27 cellular contexts compared by ENCODE assay signal in the genomic region with DNA sequence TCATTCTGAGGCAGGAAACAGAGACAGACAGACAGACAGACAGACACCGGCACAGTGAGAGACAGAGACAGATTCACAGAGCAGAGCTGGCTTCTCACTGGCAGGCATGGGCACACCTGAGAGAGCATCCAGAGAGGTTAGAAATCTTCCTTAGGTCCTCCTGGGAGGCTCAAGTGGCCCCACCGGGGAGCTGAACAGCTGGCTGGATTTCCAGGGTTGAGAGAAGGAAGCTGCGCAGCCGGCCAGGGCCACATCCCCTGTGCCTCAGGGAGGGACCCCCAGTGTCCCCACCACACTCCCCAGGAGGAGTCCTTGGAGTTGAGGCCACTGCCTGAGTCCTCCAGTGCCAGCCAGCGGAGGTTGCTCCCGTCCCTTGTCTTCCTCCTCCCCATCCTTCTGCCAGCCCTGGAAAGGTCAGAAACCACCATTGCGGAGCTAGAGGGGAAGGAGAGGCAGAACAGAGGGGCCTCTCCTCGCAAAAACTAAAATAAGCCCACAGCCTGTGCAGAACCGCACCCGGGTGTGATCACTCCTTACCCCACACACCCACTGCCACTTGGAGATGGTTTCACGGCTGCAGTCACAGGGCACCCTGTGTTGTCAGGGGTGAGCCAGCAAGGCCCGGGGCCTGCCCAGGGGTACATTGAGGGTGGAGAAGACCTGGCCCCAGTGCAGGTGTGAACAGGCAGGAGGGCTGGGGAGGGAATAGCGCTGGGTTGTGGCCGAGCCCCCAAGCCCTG. TPM values are rescaled to one million over a fixed set of nuclear protein-coding genes. Genes with fewer than 3 reads are reported as not detected.
DNase-seq lines count a peak whose midpoint lies in the region; ATAC-seq, FAIRE-seq and TF ChIP-seq lines count a peak whose summit lies in the region.
"Had no signal": no experiment of that assay in that cellular context is flagged by ENCODE, and none has a peak within 500 bp of the region (broad histone marks: within the 10 kb centered on the region; RNA-seq: fewer than 3 reads in every experiment).

No MANE protein-coding gene starts in this region.

- TF ChIP-seq RAD21 in GM12878 (IDR thresholded peaks at IDR 0.05; ENCODE audit: insufficient read depth, low read depth, low read length) = no peak

- no peak overlapping the region for H2AFZ ChIP-seq in GM12878 (ENCODE audit: control insufficient read depth, low read depth, low read length)
- H2AFZ ChIP-seq: GM23248 had no signal

- RAD21 ChIA-PET in GM12878 (lab: Charles Lee; ENCODE audit: unreplicated experiment) = interaction anchor here (0.6 to 2.1 kb wide), 4 partner anchors 9 to 221 kb away, joined by 3 to 7 read pairs (median 4); no protein-coding TSS in a partner anchor

- in situ Hi-C loops in GM12878 (cut with MboI) = no loop called here

- H3K4me2 ChIP-seq in GM12878 (ENCODE audit: control insufficient read depth, insufficient read depth) = no peak overlapping the region
- H3K4me2 ChIP-seq: BLaER1, KMS-11 had no signal

- H3K4me1 ChIP-seq in GM12878 (ENCODE audit: control insufficient read depth, insufficient read depth, low read length) = peaks cover 5% of the 10 kb centered on the region
- H3K4me1 ChIP-seq: HAP-1 had no signal

- no peak overlapping the region for H3K27ac ChIP-seq in GM12878 (ENCODE audit: control insufficient read depth, insufficient read depth)
- H3K27ac ChIP-seq: BLaER1, GM23248, KMS-11 had no signal

- H3K9ac ChIP-seq in GM12878 (ENCODE audit: control insufficient read depth, insufficient read depth, low read length) = no peak overlapping the region
- H3K9ac ChIP-seq: BLaER1, GM23248, KMS-11 had no signal

- CTCF ChIA-PET in GM12878 (lab: Yijun Ruan, JAX) = interaction anchor here (1.2 kb wide), 1 partner anchor 148 kb away, joined by 3 read pairs; no protein-coding TSS in a partner anchor

- no peaks in the 10 kb centered on the region for H3K9me3 ChIP-seq in GM12878 (replicated peaks; ENCODE audit: control insufficient read depth, insufficient read depth, low read length)
- H3K9me3 ChIP-seq: BLaER1, HAP-1 had no signal

- intact Hi-C loops in GM12878 (cut with micrococcal nuclease; ENCODE audit: unreplicated experiment) (no loop called here), posterior vena cava (cut with DNase I) (no loop called here)

- FAIRE-seq in GM12878 (lab: Jason Lieb, UNC) = no peak

- H3K79me2 ChIP-seq in GM12878 (ENCODE audit: control insufficient read depth, insufficient read depth, low read length) = no peaks in the 10 kb centered on the region

- peak; percentile 10 to 11 for DNase-seq in activated T-cell treated with anti-CD3 and anti-CD28 coated beads, Interleukin-2, amount 50 U/mL, for 48 hours
- DNase-seq in activated T-cell treated with anti-CD3 and anti-CD28 coated beads, Interleukin-2, amount 50 U/mL, for 4 hours = no peak
- DNase-seq in GM12878 (ENCODE audit: low read depth, low spot score) (no peak), posterior vena cava (ENCODE audit: low spot score) (peak; percentile 62), NCI-H1436 treated with DMSO at 0.1 percent for 48 hours (lab: John Stamatoyannopoulos, UW) (no peak), NCI-H446 (lab: John Stamatoyannopoulos, UW) (no peak)
- DNase-seq: CD4-positive, alpha-beta T cell; COR-L47; DMS 273 treated with DMSO at 0.1 percent for 48 hours; DMS79 treated with DMSO at 0.1 percent for 48 hours; GM23248; IMR-90; MV-4-11; NCI-H1105 treated with DMSO at 0.1 percent for 48 hours; NCI-H1694 treated with DMSO at 0.1 percent for 48 hours; NCI-H2081 treated with DMSO at 0.1 percent for 48 hours; NCI-H774; NK-92 treated with Interleukin-12 subunit alpha and Interleukin-12 subunit beta, amount 100 ng/mL, for 24 hours had no signal

- no peak for ATAC-seq in activated T-cell treated with anti-CD3 and anti-CD28 coated beads, Interleukin-2, amount 50 U/mL, for 4 hours
- ATAC-seq in GM12878 (0 out of 3 replicates have a peak, but pooled peaks have one; percentile 14), GM19351 (IDR thresholded peaks at IDR 0.05; ENCODE audit: unreplicated experiment) (no peak)
- ATAC-seq: Panc1, SK-N-SH treated with all-trans-retinoic acid at 6 μM for 48 hours had no signal

- TF ChIP-seq CTCF in GM12878 (IDR thresholded peaks at IDR 0.05 in 2 of 3, conservative IDR thresholded peaks at IDR 0.05 in 1 of 3; ENCODE audit: control insufficient read depth in 2 of 3, extremely low read depth in 1 of 3, insufficient read depth in 1 of 3, low read depth in 3 of 3, low read length in 3 of 3) = no peak

- H3K36me3 ChIP-seq in GM12878 (ENCODE audit: control insufficient read depth in 2 of 2, insufficient read depth in 2 of 2, low read length in 1 of 2) = no peaks in the 10 kb centered on the region
- H3K36me3 ChIP-seq: BLaER1, HAP-1 had no signal

- 0 out of 4 replicates have a peak, but pooled peaks cover 0 to 2% of the 10 kb centered on the region in 2 experiments for H3K27me3 ChIP-seq in GM12878 (replicated peaks in 1 of 2; ENCODE audit: control insufficient read depth in 2 of 2, insufficient read depth in 2 of 2, low read length in 1 of 2)
- H3K27me3 ChIP-seq: BLaER1 had no signal

- no peaks in the 10 kb centered on the region for H3K9me3 Mint-ChIP-seq in activated T-cell treated with anti-CD3 and anti-CD28 coated beads, Interleukin-2, amount 50 U/mL, for 4 hours
- H3K9me3 Mint-ChIP-seq: CD4-positive, alpha-beta T cell had no signal

- no peak for TF ChIP-seq EP300 in GM12878 (IDR thresholded peaks at IDR 0.05; ENCODE audit: borderline replicate concordance in 1 of 2, control insufficient read depth in 1 of 2, low read depth in 2 of 2, low read length in 2 of 2)

- no peaks in the 10 kb centered on the region for H3K36me3 Mint-ChIP-seq in activated T-cell treated with anti-CD3 and anti-CD28 coated beads, Interleukin-2, amount 50 U/mL, for 4 hours (ENCODE audit: insufficient read depth)

- H4K20me1 ChIP-seq in GM12878 (ENCODE audit: control insufficient read depth, insufficient read depth) = no peaks in the 10 kb centered on the region
- H4K20me1 ChIP-seq: BLaER1 had no signal

- H3K4me3 Mint-ChIP-seq in activated T-cell treated with anti-CD3 and anti-CD28 coated beads, Interleukin-2, amount 50 U/mL, for 4 hours = no peak overlapping the region
- H3K4me3 Mint-ChIP-seq: CD4-positive, alpha-beta T cell had no signal

- H3K4me1 Mint-ChIP-seq in activated T-cell treated with anti-CD3 and anti-CD28 coated beads, Interleukin-2, amount 50 U/mL, for 4 hours (ENCODE audit: low read depth) = peaks cover 9% of the 10 kb centered on the region

- BruUV-seq in GM12878 (replicated peaks; lab: Mats Ljungman, UMichigan) = no TSS peak

- POLR2A ChIA-PET in GM12878 (lab: Charles Lee) = no interaction called here

- H3K4me3 ChIP-seq in GM12878 = no peak overlapping the region
- H3K4me3 ChIP-seq: BLaER1, GM23248, HAP-1 had no signal

- SMC1A ChIA-PET in GM12878 (lab: Charles Lee; ENCODE audit: uncharacterized antibody, unreplicated experiment) = interaction anchor here (1.1 to 1.7 kb wide), 3 partner anchors 14 to 57 kb away, joined by 3 to 6 read pairs (median 5); no protein-coding TSS in a partner anchor

- no peak for TF ChIP-seq POLR2A in GM12878 (IDR thresholded peaks at IDR 0.05; ENCODE audit: low read depth, low read length)

- peaks cover 12% of the 10 kb centered on the region for H3K27me3 Mint-ChIP-seq in activated T-cell treated with anti-CD3 and anti-CD28 coated beads, Interleukin-2, amount 50 U/mL, for 4 hours (ENCODE audit: low read depth)

- WGBS in GM12878 (ENCODE audit: insufficient coverage, insufficient replicate concordance, low lambda C conversion rate, missing lambda C conversion rate) = 49% methylated on average over 14 of the region's 14 CpGs

RNA-seq across cellular contexts. Expression of gene FFAR3, which starts 4.2 kb away (rescaled TPM):
- total RNA-seq in activated T-cell treated with anti-CD3 and anti-CD28 coated beads, Interleukin-2, amount 50 U/mL, for 4 hours = under 1 TPM; 0.30 to 0.91 (median 0.61) TPM
- 0.42 and 0.44 TPM in 2 replicates for total RNA-seq in GM12878 (2013; cell fraction: nucleolus; rRNA removed)
- total RNA-seq in GM12878 (2014; rRNA removed) (not detected in 2 replicates), GM12878 (2014; rRNA removed; fragmentation: Illumina TruSeq; extraction: Trizol) (not detected in 2 replicates), GM12878 (2021) (0.18 TPM in 1 of 2 replicates, not detected in the other), posterior vena cava (under 1 TPM in 1 of 2 donors, not detected in 1; 0.14 TPM)
- polyA plus RNA-seq in GM12878 (2011; ENCODE audit: low read depth) = not detected
- polyA plus RNA-seq in GM12878 (2011; rRNA removed) (not detected in 2 replicates), GM12878 (2014; fragmentation: Illumina TruSeq; extraction: Trizol) (0.15 TPM in 1 of 2 replicates, not detected in the other), GM12878 (2014; fragmentation: Nextera tagmentation; extraction: Ambion mirVana) (not detected), GM12878 (2014; rRNA removed) (not detected in 2 replicates), GM12878 (2016; fragmentation: Nextera tagmentation; extraction: Ambion mirVana) (not detected)
- not detected in 2 replicates for polyA plus RNA-seq in GM12878 (2011; cell fraction: cytosol; rRNA removed)
- polyA plus RNA-seq in GM12878 (2011; cell fraction: nucleus; rRNA removed) = 0.12 and 0.36 TPM in 2 replicates
- 0.15 TPM in 1 of 2 replicates, not detected in the other for polyA plus RNA-seq in GM12878 (2012)
- not detected in 2 replicates for polyA minus RNA-seq in GM12878 (2011; rRNA and poly(A)+ RNA removed)
- polyA minus RNA-seq in GM12878 (2011; cell fraction: cytosol; rRNA and poly(A)+ RNA removed) = not detected in 2 replicates
- not detected in 2 replicates for polyA minus RNA-seq in GM12878 (2011; cell fraction: nucleus; rRNA and poly(A)+ RNA removed)
- total RNA-seq: CD4-positive, alpha-beta T cell; GM23248; IMR-90; NCI-H460 had no signal
- polyA plus RNA-seq: GM23248, IMR-90 had no signal

RNA-seq across cellular contexts. Expression of gene GPR42, which starts 8.4 kb away (rescaled TPM):
- total RNA-seq in activated T-cell treated with anti-CD3 and anti-CD28 coated beads, Interleukin-2, amount 50 U/mL, for 4 hours = under 1 TPM in 2 of 3 donors, not detected in 1; 0.21 to 0.25 TPM
- not detected in 2 replicates for total RNA-seq in GM12878 (2013; cell fraction: nucleolus; rRNA removed)
- total RNA-seq in GM12878 (2014; rRNA removed) (not detected in 2 replicates), GM12878 (2014; rRNA removed; fragmentation: Illumina TruSeq; extraction: Trizol) (not detected in 2 replicates), GM12878 (2021) (0.13 TPM in 1 of 2 replicates, not detected in the other), posterior vena cava (under 1 TPM in 1 of 2 donors, not detected in 1; 0.28 TPM)
- polyA plus RNA-seq in GM12878 (2011; ENCODE audit: low read depth) = not detected
- polyA plus RNA-seq in GM12878 (2011; rRNA removed) (not detected in 2 replicates), GM12878 (2014; fragmentation: Illumina TruSeq; extraction: Trizol) (not detected in 2 replicates), GM12878 (2014; fragmentation: Nextera tagmentation; extraction: Ambion mirVana) (not detected), GM12878 (2014; rRNA removed) (not detected in 2 replicates), GM12878 (2016; fragmentation: Nextera tagmentation; extraction: Ambion mirVana) (not detected)
- polyA plus RNA-seq in GM12878 (2011; cell fraction: cytosol; rRNA removed) = not detected in 2 replicates
- 0.10 TPM in 1 of 2 replicates, not detected in the other for polyA plus RNA-seq in GM12878 (2011; cell fraction: nucleus; rRNA removed)
- 0.25 TPM in 1 of 2 replicates, not detected in the other for polyA plus RNA-seq in GM12878 (2012)
- polyA minus RNA-seq in GM12878 (2011; rRNA and poly(A)+ RNA removed) = not detected in 2 replicates
- not detected in 2 replicates for polyA minus RNA-seq in GM12878 (2011; cell fraction: cytosol; rRNA and poly(A)+ RNA removed)
- polyA minus RNA-seq in GM12878 (2011; cell fraction: nucleus; rRNA and poly(A)+ RNA removed) = not detected in 2 replicates
- total RNA-seq: A673, GM23248, HT1080, IMR-90, NCI-H460 had no signal
- polyA plus RNA-seq: GM23248, IMR-90 had no signal

RNA-seq across cellular contexts. Expression of gene FFAR1, which starts 14.7 kb away (rescaled TPM):
- not detected for total RNA-seq in activated T-cell treated with anti-CD3 and anti-CD28 coated beads, Interleukin-2, amount 50 U/mL, for 4 hours
- 4.1 and 5.1 TPM in 2 replicates for total RNA-seq in GM12878 (2013; cell fraction: nucleolus; rRNA removed)
- total RNA-seq in GM12878 (2014; rRNA removed) = 0.27 and 0.28 TPM in 2 replicates
- 0.13 TPM in 1 of 2 replicates, not detected in the other for total RNA-seq in GM12878 (2014; rRNA removed; fragmentation: Illumina TruSeq; extraction: Trizol)
- total RNA-seq in GM12878 (2021) = 0.43 and 0.62 TPM in 2 replicates
- polyA plus RNA-seq in GM12878 (2011; ENCODE audit: low read depth) = 0.92 TPM
- 0.13 and 0.15 TPM in 2 replicates for polyA plus RNA-seq in GM12878 (2011; rRNA removed)
- polyA plus RNA-seq in GM12878 (2011; cell fraction: cytosol; rRNA removed) = 0.19 and 0.28 TPM in 2 replicates
- 1.5 TPM in 2 replicates for polyA plus RNA-seq in GM12878 (2011; cell fraction: nucleus; rRNA removed)
- 0.49 and 1.6 TPM in 2 replicates for polyA plus RNA-seq in GM12878 (2012)
- polyA plus RNA-seq in GM12878 (2014; fragmentation: Illumina TruSeq; extraction: Trizol) = 0.10 TPM in 1 of 2 replicates, not detected in the other
- polyA plus RNA-seq in GM12878 (2014; fragmentation: Nextera tagmentation; extraction: Ambion mirVana) = under 1 TPM; 0.05 to 0.07 TPM
- polyA plus RNA-seq in GM12878 (2014; rRNA removed) = 0.32 and 0.51 TPM in 2 replicates
- not detected for polyA plus RNA-seq in GM12878 (2016; fragmentation: Nextera tagmentation; extraction: Ambion mirVana)
- 0.26 TPM in 1 of 2 replicates, not detected in the other for polyA minus RNA-seq in GM12878 (2011; rRNA and poly(A)+ RNA removed)
- not detected in 2 replicates for polyA minus RNA-seq in GM12878 (2011; cell fraction: cytosol; rRNA and poly(A)+ RNA removed)
- polyA minus RNA-seq in GM12878 (2011; cell fraction: nucleus; rRNA and poly(A)+ RNA removed) = 0.24 and 0.77 TPM in 2 replicates
- total RNA-seq in posterior vena cava = not detected
- total RNA-seq: A673; CD4-positive, alpha-beta T cell; GM23248; IMR-90; NCI-H460 had no signal
- polyA plus RNA-seq: GM23248, IMR-90 had no signal

RNA-seq across cellular contexts. Expression of gene CD22, which starts 33.4 kb away (rescaled TPM):
- total RNA-seq in activated T-cell treated with anti-CD3 and anti-CD28 coated beads, Interleukin-2, amount 50 U/mL, for 4 hours = 1 to 10 TPM; 1.3 to 5.2 (median 1.4) TPM
- 1,882 and 2,109 TPM in 2 replicates for total RNA-seq in GM12878 (2013; cell fraction: nucleolus; rRNA removed)
- total RNA-seq in GM12878 (2014; rRNA removed) (238 and 245 TPM in 2 replicates), GM12878 (2014; rRNA removed; fragmentation: Illumina TruSeq; extraction: Trizol) (124 and 140 TPM in 2 replicates), GM12878 (2021) (261 and 294 TPM in 2 replicates), posterior vena cava (1 to 10 TPM; 3.7 to 5.6 TPM)
- polyA plus RNA-seq in GM12878 (2011; ENCODE audit: low read depth) = 284 TPM
- polyA plus RNA-seq in GM12878 (2011; rRNA removed) (216 and 271 TPM in 2 replicates), GM12878 (2014; fragmentation: Illumina TruSeq; extraction: Trizol) (288 and 344 TPM in 2 replicates), GM12878 (2014; fragmentation: Nextera tagmentation; extraction: Ambion mirVana) (10 to 100 TPM; 23.0 to 24.4 TPM), GM12878 (2014; rRNA removed) (316 and 325 TPM in 2 replicates), GM12878 (2016; fragmentation: Nextera tagmentation; extraction: Ambion mirVana) (10 to 100 TPM; 78.2 to 81.0 TPM)
- 276 and 316 TPM in 2 replicates for polyA plus RNA-seq in GM12878 (2011; cell fraction: cytosol; rRNA removed)
- 443 and 480 TPM in 2 replicates for polyA plus RNA-seq in GM12878 (2011; cell fraction: nucleus; rRNA removed)
- 310 and 327 TPM in 2 replicates for polyA plus RNA-seq in GM12878 (2012)
- polyA minus RNA-seq in GM12878 (2011; rRNA and poly(A)+ RNA removed) = 482 and 491 TPM in 2 replicates
- polyA minus RNA-seq in GM12878 (2011; cell fraction: cytosol; rRNA and poly(A)+ RNA removed) = 141 and 142 TPM in 2 replicates
- 170 and 251 TPM in 2 replicates for polyA minus RNA-seq in GM12878 (2011; cell fraction: nucleus; rRNA and poly(A)+ RNA removed)
- total RNA-seq: A673, GM23248, NCI-H460 had no signal

Comparison
In these comparisons a context has a peak if more than half of its experiments do, and no peak if none do; other contexts are left out.
1. DNase-seq: peak in activated T-cell treated with anti-CD3 and anti-CD28 coated beads, Interleukin-2, amount 50 U/mL, for 48 hours (2 of 2) and posterior vena cava (single experiment); none in activated T-cell treated with anti-CD3 and anti-CD28 coated beads, Interleukin-2, amount 50 U/mL, for 4 hours (single experiment), GM12878 (single experiment), NCI-H1436 treated with DMSO at 0.1 percent for 48 hours (single experiment) and NCI-H446 (0 of 2).